In genomic region chr2:43078781-43079755, GRCh38 we compare ENCODE assay signal across 19 cellular contexts.
DNase-seq lines count a peak whose midpoint lies in the region; ATAC-seq and TF ChIP-seq lines count a peak whose summit lies in the region.
"Had no signal": no experiment of that assay in that cellular context is flagged by ENCODE, and none has a peak within 500 bp of the region (broad histone marks: within the 10 kb centered on the region; RNA-seq: fewer than 3 reads in every experiment).

No MANE protein-coding gene starts in this region.

- H2AK5ac ChIP-seq in mesenchymal stem cell (ENCODE audit: low read length, severe bottlenecking), result peak overlapping the region; percentile 50

- H3K4me1 ChIP-seq in left ventricle myocardium inferior (peaks cover 83% of the 10 kb centered on the region), breast epithelium (peaks cover 44 to 46% of the 10 kb centered on the region in 2 donors), mesenchymal stem cell (ENCODE audit: control insufficient read depth, insufficient read depth, low read depth, low read length) (peaks cover 47% of the 10 kb centered on the region), upper lobe of left lung (peaks cover 44 to 65% (median 47%) of the 10 kb centered on the region in 4 donors)

- no peak overlapping the region for H2BK15ac ChIP-seq in mesenchymal stem cell (ENCODE audit: low read depth, poor library complexity, severe bottlenecking)

- peak overlapping the region; percentile 53 to 71 for H3K18ac ChIP-seq in mesenchymal stem cell (ENCODE audit: low read depth in 1 of 2, low read length in 2 of 2)

- peak overlapping the region; percentile 30 for H3K27ac ChIP-seq in left ventricle myocardium inferior (replicated peaks)
- H3K27ac ChIP-seq in breast epithelium, result peak overlapping the region; percentile 29 to 94
- no peak overlapping the region for H3K27ac ChIP-seq in mesenchymal stem cell (ENCODE audit: low read length, poor library complexity, severe bottlenecking)
- peak overlapping the region in 3 of 4 donors; percentile 7 to 16 (median 9) for H3K27ac ChIP-seq in upper lobe of left lung
- H3K27ac ChIP-seq: BLaER1, upper lobe of right lung had no signal

- peak overlapping the region; percentile 82 to 99 for H2BK12ac ChIP-seq in mesenchymal stem cell (ENCODE audit: low read length in 2 of 2)

- H3K23ac ChIP-seq in mesenchymal stem cell (ENCODE audit: low read length in 2 of 2), result peak overlapping the region in 1 of 2 experiments; percentile 47

- no peak overlapping the region for H2BK5ac ChIP-seq in mesenchymal stem cell (ENCODE audit: low read depth, low read length, poor library complexity, severe bottlenecking)

- DNase-seq in left ventricle myocardium inferior (no peak), Right ventricle myocardium inferior (ENCODE audit: missing footprints) (no peak), breast epithelium (ENCODE audit: low spot score in 2 of 2) (no peak), mesenchymal stem cell (no peak), upper lobe of left lung (no peak), NCI-H2081 (lab: John Stamatoyannopoulos, UW) (no peak)
- DNase-seq: activated CD8-positive, alpha-beta memory T cell treated with anti-CD3 and anti-CD28 coated beads, Interleukin-2, amount 50 U/mL, for 4 hours; cortex of kidney; MM.1S; naive B cell; NCI-H1694; NCI-H2227 treated with DMSO at 0.1 percent for 48 hours; NCI-H774; stimulated activated CD4-positive, alpha-beta T cell treated with anti-CD3 and anti-CD28 coated beads, Interleukin-4, amount 100 ng/mL, for 24 hours; upper lobe of right lung had no signal

- H2AFZ ChIP-seq in mesenchymal stem cell (ENCODE audit: low read depth, low read length), result no peak overlapping the region

- intact Hi-C loops in left ventricle myocardium inferior (cut with micrococcal nuclease) (no loop called here), Right ventricle myocardium inferior (cut with DNase I) (no loop called here), breast epithelium (cut with DNase I; ENCODE audit: low total_unique reads) (no loop called here)

- no peak overlapping the region for H3K4me3 ChIP-seq in left ventricle myocardium inferior
- H3K4me3 ChIP-seq in breast epithelium, result no peak overlapping the region
- no peak overlapping the region for H3K4me3 ChIP-seq in mesenchymal stem cell (ENCODE audit: insufficient read depth in 1 of 2, low read depth in 1 of 2, low read length in 2 of 2)
- no peak overlapping the region for H3K4me3 ChIP-seq in upper lobe of left lung
- H3K4me3 ChIP-seq: BLaER1, SJSA1, upper lobe of right lung had no signal

- TF ChIP-seq CTCF in left ventricle myocardium inferior (IDR thresholded peaks at IDR 0.05; ENCODE audit: borderline replicate concordance) (no peak), breast epithelium (IDR thresholded peaks at IDR 0.05) (no peak), upper lobe of left lung (IDR thresholded peaks at IDR 0.05) (no peak)

- H3K36me3 ChIP-seq in left ventricle myocardium inferior (no peaks in the 10 kb centered on the region), breast epithelium (no peaks in the 10 kb centered on the region), mesenchymal stem cell (ENCODE audit: control insufficient read depth in 1 of 2, insufficient read depth in 2 of 2, low read depth in 1 of 2, low read length in 2 of 2) (no peaks in the 10 kb centered on the region), upper lobe of left lung (no peaks in the 10 kb centered on the region)
- H3K36me3 ChIP-seq: BLaER1, SJSA1, upper lobe of right lung had no signal

- peak overlapping the region; percentile 87 for H4K91ac ChIP-seq in mesenchymal stem cell (ENCODE audit: low read length)

- no peak for TF ChIP-seq EP300 in upper lobe of left lung (IDR thresholded peaks at IDR 0.05)

- TF ChIP-seq POLR2A in breast epithelium (IDR thresholded peaks at IDR 0.05) (no peak), upper lobe of left lung (IDR thresholded peaks at IDR 0.05) (no peak)

- H3K27me3 ChIP-seq in left ventricle myocardium inferior (ENCODE audit: low read depth) (no peaks in the 10 kb centered on the region), breast epithelium (no peaks in the 10 kb centered on the region), mesenchymal stem cell (ENCODE audit: control insufficient read depth in 1 of 2, insufficient read depth in 1 of 2, low read length in 2 of 2) (no peaks in the 10 kb centered on the region), upper lobe of left lung (no peaks in the 10 kb centered on the region)
- H3K27me3 ChIP-seq: BLaER1, SJSA1, upper lobe of right lung had no signal

- no peaks in the 10 kb centered on the region for H3K79me1 ChIP-seq in mesenchymal stem cell (replicated peaks; ENCODE audit: low read length, poor library complexity, severe bottlenecking)

- no peak overlapping the region for H3K9ac ChIP-seq in mesenchymal stem cell (ENCODE audit: low read length)
- H3K9ac ChIP-seq: BLaER1 had no signal

- H3K4ac ChIP-seq in mesenchymal stem cell (ENCODE audit: low read depth in 1 of 2, low read length in 2 of 2), result peak overlapping the region; percentile 52 to 56

- peak overlapping the region in 1 of 2 experiments; percentile 35 for H3K14ac ChIP-seq in mesenchymal stem cell (ENCODE audit: low read length in 2 of 2)

- H3K9me3 ChIP-seq in left ventricle myocardium inferior (replicated peaks), result no peaks in the 10 kb centered on the region
- no peaks in the 10 kb centered on the region for H3K9me3 ChIP-seq in breast epithelium
- H3K9me3 ChIP-seq in mesenchymal stem cell (ENCODE audit: control insufficient read depth, low read length), result no peaks in the 10 kb centered on the region
- H3K9me3 ChIP-seq in upper lobe of left lung, result no peaks in the 10 kb centered on the region
- H3K9me3 ChIP-seq: BLaER1, SJSA1, upper lobe of right lung had no signal

- H3K4me2 ChIP-seq in mesenchymal stem cell (ENCODE audit: low read length, poor library complexity, severe bottlenecking), result no peak overlapping the region
- H3K4me2 ChIP-seq: BLaER1 had no signal

- ATAC-seq in Right ventricle myocardium inferior (no peak), upper lobe of left lung (ENCODE audit: low FRiP score in 2 of 2) (no peak), HG02623 (IDR thresholded peaks at IDR 0.05; ENCODE audit: unreplicated experiment) (no peak), GM18873 (IDR thresholded peaks at IDR 0.05; ENCODE audit: low FRiP score, unreplicated experiment) (no peak)
- ATAC-seq: upper lobe of right lung had no signal

- 97% methylated on average over 15 of the region's 15 CpGs for WGBS in mesenchymal stem cell
- 79 to 90% methylated on average over 4 to 15 of the region's 15 CpGs for WGBS in upper lobe of left lung, 2 donors

- H4K8ac ChIP-seq in mesenchymal stem cell (ENCODE audit: low read length), result peak overlapping the region; percentile 53

- H2BK120ac ChIP-seq in mesenchymal stem cell (ENCODE audit: low read depth, low read length), result no peak overlapping the region
